Comparison of ENCODE assay signal across 16 cellular contexts in genomic region chr4:41176357-41176756, GRCh38. TPM values are rescaled to one million over a fixed set of nuclear protein-coding genes. Genes with fewer than 3 reads are reported as not detected.
DNase-seq lines count a peak whose midpoint lies in the region; ATAC-seq, FAIRE-seq and TF ChIP-seq lines count a peak whose summit lies in the region.
"Had no signal": no experiment of that assay in that cellular context is flagged by ENCODE, and none has a peak within 500 bp of the region (broad histone marks: within the 10 kb centered on the region; RNA-seq: fewer than 3 reads in every experiment).

No MANE protein-coding gene starts in this region.

- intact Hi-C loops in HepG2 (cut with micrococcal nuclease; ENCODE audit: unreplicated experiment), result loop anchor here (5.0 kb wide), 1 partner anchor 36 kb away; the partner anchor contains the start of gene APBB2

- no peaks in the 10 kb centered on the region for H3K27me3 ChIP-seq in HepG2 (ENCODE audit: control insufficient read depth in 1 of 2, insufficient read depth in 2 of 2, low read length in 2 of 2)
- H3K27me3 ChIP-seq: cardiac muscle cell, spleen had no signal

- no peak; a peak in 1 of 6 replicates for ATAC-seq in A549
- ATAC-seq in HepG2, result peak; percentile 31; the same call in 2 of the 3 replicates
- no peak for ATAC-seq in GM21526 (IDR thresholded peaks at IDR 0.05; ENCODE audit: low FRiP score, unreplicated experiment)
- no peak for ATAC-seq in HG03196 (IDR thresholded peaks at IDR 0.05; ENCODE audit: unreplicated experiment)
- ATAC-seq: K562 had no signal

- H3K4me1 ChIP-seq in A549 (peaks cover 45% of the 10 kb centered on the region), HepG2 (ENCODE audit: insufficient read depth, low read length) (peaks cover 65% of the 10 kb centered on the region)

- H3K36me3 ChIP-seq in HepG2 (replicated peaks in 1 of 2; ENCODE audit: control insufficient read depth in 1 of 2, insufficient read depth in 2 of 2, low read length in 2 of 2), result no peaks in the 10 kb centered on the region
- H3K36me3 ChIP-seq: cardiac muscle cell, spleen had no signal

- H3K79me2 ChIP-seq in HepG2 (ENCODE audit: insufficient read depth, low read length), result peaks cover 53% of the 10 kb centered on the region

- no peaks in the 10 kb centered on the region for H4K20me1 ChIP-seq in HepG2 (ENCODE audit: insufficient read depth, low read length)

- DNase-seq in A549 (ENCODE audit: low read depth in 1 of 2, low spot score in 1 of 2) (no peak), NCI-H226 (peak; percentile 28), coronary artery (ENCODE audit: low spot score) (no peak), HepG2 (ENCODE audit: low spot score) (peak; percentile 23), retina (no peak), middle frontal gyrus (ENCODE audit: extremely low spot score, low spot score) (no peak)
- DNase-seq: activated B cell treated with CpG ODN at 0.5 μM for 24 hours; activated T-cell treated with anti-CD3 and anti-CD28 coated beads, Interleukin-2, amount 50 U/mL, for 24 hours; DMS153; erythroblast; NCI-H187; spleen had no signal

- TF ChIP-seq CTCF in A549 (IDR thresholded peaks at IDR 0.05), result no peak
- TF ChIP-seq CTCF in coronary artery (IDR thresholded peaks at IDR 0.05), result no peak
- no peak for TF ChIP-seq CTCF in HepG2 (CRISPR knock-in tag; IDR thresholded peaks at IDR 0.05)

- no peak for FAIRE-seq in A549 (lab: Jason Lieb, UNC)
- FAIRE-seq in HepG2 (lab: Jason Lieb, UNC), result no peak
- FAIRE-seq: K562 had no signal

- H3K4me2 ChIP-seq in A549 (peak overlapping the region; percentile 57), HepG2 (ENCODE audit: low read depth, low read length) (peak overlapping the region; percentile 70)

- CTCF ChIA-PET in A549 (lab: Yijun Ruan, JAX) (interaction anchor here (0.5 to 2.2 kb wide), 4 partner anchors 17 to 252 kb away, joined by 3 to 11 read pairs (median 3); partner anchors contain the start of gene APBB2), HepG2 (lab: Yijun Ruan, JAX; ENCODE audit: low intra/inter-chr PET ratio, low total read pairs) (interaction anchor here (1.4 kb wide), 1 partner anchor 38 kb away, joined by 4 read pairs; the partner anchor contains the start of gene APBB2)

- POLR2A ChIA-PET in A549 (lab: Yijun Ruan, JAX), result interaction anchor here (1.4 kb wide), 1 partner anchor 80 kb away, joined by 4 read pairs; the partner anchor contains the start of gene UCHL1
- POLR2A ChIA-PET in HepG2 (lab: Yijun Ruan, JAX), result interaction anchor here (1.0 to 1.2 kb wide), 3 partner anchors 17 to 40 kb away, joined by 3 read pairs; no protein-coding TSS in a partner anchor

- no peak for TF ChIP-seq POLR2A in A549 (IDR thresholded peaks at IDR 0.05; ENCODE audit: low read length)
- no peak for TF ChIP-seq POLR2A in HepG2 (IDR thresholded peaks at IDR 0.05; ENCODE audit: insufficient read depth in 1 of 2, low read depth in 2 of 2, low read length in 2 of 2)

- BruUV-seq in HepG2 (replicated peaks; lab: Mats Ljungman, UMichigan), result no TSS peak

- H3K9ac ChIP-seq in HepG2 (ENCODE audit: insufficient read depth, low read depth, low read length), result peak overlapping the region; percentile 20

- 38% methylated on average over 1 of the region's 1 CpG for WGBS in A549 (ENCODE audit: missing lambda C conversion rate)
- WGBS in HepG2 (ENCODE audit: low lambda C conversion rate), result 28% methylated on average over 1 of the region's 1 CpG

- no peak overlapping the region for H2AFZ ChIP-seq in HepG2 (ENCODE audit: low read length)

- H3K9me3 ChIP-seq in A549, result no peaks in the 10 kb centered on the region
- H3K9me3 ChIP-seq in HepG2 (ENCODE audit: low read length), result no peaks in the 10 kb centered on the region
- H3K9me3 ChIP-seq: spleen had no signal

- H3K4me3 ChIP-seq in A549 (no peak overlapping the region), coronary artery (no peak overlapping the region), HepG2 (replicated peaks in 1 of 3; ENCODE audit: insufficient read depth in 1 of 3, low read depth in 2 of 3, low read length in 3 of 3) (peak overlapping the region in 1 of 3 experiments; percentile 22; a peak in 2 of 6 replicates)
- H3K4me3 ChIP-seq: cardiac muscle cell, K562, spleen had no signal

- H3K27ac ChIP-seq in A549, result peak overlapping the region; percentile 47 to 51; a peak in 5 of 6 replicates
- H3K27ac ChIP-seq in coronary artery, result peak overlapping the region; percentile 43 to 64
- H3K27ac ChIP-seq in HepG2 (ENCODE audit: extremely low read length, insufficient read depth, low read length), result peak overlapping the region; percentile 66
- H3K27ac ChIP-seq: cardiac muscle cell, spleen had no signal

- TF ChIP-seq EP300 in A549 (IDR thresholded peaks at IDR 0.05) (no peak), HepG2 (IDR thresholded peaks at IDR 0.05; ENCODE audit: low read depth in 2 of 2, low read length in 2 of 2) (no peak), HepG2 (CRISPR knock-in tag; IDR thresholded peaks at IDR 0.05; ENCODE audit: borderline replicate concordance) (no peak)

- in situ Hi-C loops in HepG2 (cut with HindIII; ENCODE audit: extremely low pct_ligation_motif_present, low pct_unique_long_range_greater_than_20kb), result no loop called here

- TF ChIP-seq RAD21 in A549 (conservative IDR thresholded peaks at IDR 0.05 in 1 of 2, IDR thresholded peaks at IDR 0.05 in 1 of 2) (no peak), HepG2 (CRISPR knock-in tag; IDR thresholded peaks at IDR 0.05) (no peak)

TF ChIP-seq in A549, 52 proteins besides CTCF, POLR2A, EP300 and RAD21 (continues in another document):
- TF ChIP-seq HOXB5 (CRISPR knock-in tag; IDR thresholded peaks at IDR 0.05), result no peak
- TF ChIP-seq POLR2AphosphoS2 (conservative IDR thresholded peaks at IDR 0.05; ENCODE audit: low read length), result no peak
- TF ChIP-seq GATA3 (IDR thresholded peaks at IDR 0.05; ENCODE audit: borderline replicate concordance), result no peak
- TF ChIP-seq, protein P1, sequence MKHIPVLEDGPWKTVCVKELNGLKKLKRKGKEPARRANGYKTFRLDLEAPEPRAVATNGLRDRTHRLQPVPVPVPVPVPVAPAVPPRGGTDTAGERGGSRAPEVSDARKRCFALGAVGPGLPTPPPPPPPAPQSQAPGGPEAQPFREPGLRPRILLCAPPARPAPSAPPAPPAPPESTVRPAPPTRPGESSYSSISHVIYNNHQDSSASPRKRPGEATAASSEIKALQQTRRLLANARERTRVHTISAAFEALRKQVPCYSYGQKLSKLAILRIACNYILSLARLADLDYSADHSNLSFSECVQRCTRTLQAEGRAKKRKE (CRISPR knock-in tag; IDR thresholded peaks at IDR 0.05; ENCODE audit: low read depth), result no peak
- TF ChIP-seq MAZ (IDR thresholded peaks at IDR 0.05; ENCODE audit: borderline replicate concordance, low read depth, low read length), result no peak
- no peak for TF ChIP-seq BHLHE40 (IDR thresholded peaks at IDR 0.05; ENCODE audit: low read depth, low read length)
- no peak for TF ChIP-seq JUN (IDR thresholded peaks at IDR 0.05)
- TF ChIP-seq NFE2L2 (conservative IDR thresholded peaks at IDR 0.05; ENCODE audit: low read length), result no peak

TF ChIP-seq in HepG2, 621 proteins besides CTCF, POLR2A, EP300 and RAD21 (continues in another document):
- TF ChIP-seq HNF4G (IDR thresholded peaks at IDR 0.05; ENCODE audit: borderline replicate concordance, low read depth, low read length) (peak; percentile 33; the same call in 1 of the 2 replicates), HNF4G (CRISPR knock-in tag; IDR thresholded peaks at IDR 0.05; ENCODE audit: borderline replicate concordance, low read depth) (no peak), PATZ1 (CRISPR knock-in tag; IDR thresholded peaks at IDR 0.05) (peak; percentile 74)

RNA-seq across cellular contexts. Expression of gene APBB2, which starts 38.0 kb away (rescaled TPM):
- polyA plus RNA-seq in A549 (2011; rRNA removed), result 31.3 and 31.9 TPM in 2 replicates
- 12.3 and 12.9 TPM in 2 replicates for polyA plus RNA-seq in A549 (2012; cell fraction: cytosol; rRNA removed)
- 12.0 and 15.6 TPM in 2 replicates for polyA plus RNA-seq in A549 (2012; cell fraction: nucleus; rRNA removed)
- 8.3 to 9.9 TPM (median 9.6 TPM) in 3 replicates for polyA plus RNA-seq in A549 (2017; fragmentation: RNase III; extraction: RNeasy Plus Mini Kit Qiagen cat#74134 plus additional on column Dnase treatment)
- polyA minus RNA-seq in A549 (2011; rRNA and poly(A)+ RNA removed), result 54.3 and 57.4 TPM in 2 replicates
- total RNA-seq in HepG2 (2016; rRNA removed; fragmentation: Illumina TruSeq; extraction: Trizol), result 17.0 and 19.7 TPM in 2 replicates
- 14.9 and 15.5 TPM in 2 replicates for total RNA-seq in HepG2 (2016; cell fraction: cytosol; rRNA removed; fragmentation: Illumina TruSeq; extraction: Trizol; ENCODE audit: low read depth)
- total RNA-seq in HepG2 (2016; cell fraction: insoluble cytoplasmic fraction; rRNA removed; fragmentation: Illumina TruSeq; extraction: Trizol), result 17.3 and 17.6 TPM in 2 replicates
- total RNA-seq in HepG2 (2016; cell fraction: membrane; rRNA removed; fragmentation: Illumina TruSeq; extraction: Trizol), result 11.9 and 12.0 TPM in 2 replicates
- 35.0 and 35.4 TPM in 2 replicates for total RNA-seq in HepG2 (2016; cell fraction: nucleus; rRNA removed; fragmentation: Illumina TruSeq; extraction: Trizol)
- polyA plus RNA-seq in HepG2 (2011; rRNA removed), result 9.7 and 11.7 TPM in 2 replicates
- polyA plus RNA-seq in HepG2 (2011; cell fraction: cytosol; rRNA removed), result 10.4 and 11.7 TPM in 2 replicates
- 20.4 and 21.7 TPM in 2 replicates for polyA plus RNA-seq in HepG2 (2011; cell fraction: nucleus; rRNA removed)
- polyA plus RNA-seq in HepG2 (2012), result 8.9 and 9.8 TPM in 2 replicates
- polyA plus RNA-seq in HepG2 (2016; cell fraction: cytosol; fragmentation: Illumina TruSeq; extraction: Trizol; ENCODE audit: low read depth), result 0.61 and 0.73 TPM in 2 replicates
- 12.6 and 12.9 TPM in 2 replicates for polyA plus RNA-seq in HepG2 (2016; cell fraction: insoluble cytoplasmic fraction; fragmentation: Illumina TruSeq; extraction: Trizol; ENCODE audit: low read depth)
- polyA plus RNA-seq in HepG2 (2016; cell fraction: membrane; fragmentation: Illumina TruSeq; extraction: Trizol; ENCODE audit: low read depth), result 3.0 and 3.5 TPM in 2 replicates
- polyA plus RNA-seq in HepG2 (2016; cell fraction: nucleus; fragmentation: Illumina TruSeq; extraction: Trizol; ENCODE audit: insufficient read depth, low read depth), result 17.6 and 19.8 TPM in 2 replicates
- polyA minus RNA-seq in HepG2 (2011; rRNA and poly(A)+ RNA removed; ENCODE audit: low replicate concordance), result 15.2 and 41.3 TPM in 2 replicates
- 12.6 and 12.7 TPM in 2 replicates for polyA minus RNA-seq in HepG2 (2011; cell fraction: cytosol; rRNA and poly(A)+ RNA removed)
- 42.4 and 49.7 TPM in 2 replicates for polyA minus RNA-seq in HepG2 (2011; cell fraction: nucleus; rRNA and poly(A)+ RNA removed)

Comparison
In these comparisons a context has a peak if more than half of its experiments do, and no peak if none do; other contexts are left out.
1. DNase-seq: peak in NCI-H226 (single experiment) and HepG2 (single experiment); none in A549 (0 of 2), coronary artery (single experiment), retina (single experiment) and middle frontal gyrus (single experiment).
2. Peak in every context shown above with its lines, with median percentiles within 50 percentile points of each other: H3K27ac ChIP-seq.